ENCODE assay signal across 13 cellular contexts in genomic region chr3:45599984-45600650, GRCh38. TPM values are rescaled to one million over a fixed set of nuclear protein-coding genes. Genes with fewer than 3 reads are reported as not detected.
DNase-seq lines count a peak whose midpoint lies in the region; ATAC-seq, FAIRE-seq and TF ChIP-seq lines count a peak whose summit lies in the region.
"Had no signal": no experiment of that assay in that cellular context is flagged by ENCODE, and none has a peak within 500 bp of the region (broad histone marks: within the 10 kb centered on the region; RNA-seq: fewer than 3 reads in every experiment).

No MANE protein-coding gene starts in this region.

- no peaks in the 10 kb centered on the region for H3K27me3 Mint-ChIP-seq in astrocyte (ENCODE audit: low read depth, unreplicated experiment)
- no peaks in the 10 kb centered on the region for H3K27me3 Mint-ChIP-seq in naive thymus-derived CD4-positive, alpha-beta T cell

- in situ Hi-C loops in ACHN (cut with HindIII; ENCODE audit: low pct_ligation_motif_present, low pct_unique_long_range_greater_than_20kb, low sequenced_read_pairs): no loop called here

- H3K9me3 ChIP-seq in astrocyte (ENCODE audit: insufficient read depth, low read depth, low read length): no peaks in the 10 kb centered on the region
- no peaks in the 10 kb centered on the region for H3K9me3 ChIP-seq in naive thymus-derived CD4-positive, alpha-beta T cell (ENCODE audit: control insufficient read depth in 2 of 3, low read length in 3 of 3)
- H3K9me3 ChIP-seq in smooth muscle cell (replicated peaks; ENCODE audit: low read depth): no peaks in the 10 kb centered on the region

- peak overlapping the region; percentile 50 for H3K4me3 Mint-ChIP-seq in astrocyte (ENCODE audit: unreplicated experiment)
- peak overlapping the region in 9 of 10 donors; percentile 28 to 89 (median 68) for H3K4me3 Mint-ChIP-seq in naive thymus-derived CD4-positive, alpha-beta T cell

- H2AFZ ChIP-seq in astrocyte (ENCODE audit: low read depth, low read length) (no peak overlapping the region), smooth muscle cell (ENCODE audit: low read depth) (no peak overlapping the region)

- FAIRE-seq in astrocyte (lab: Jason Lieb, UNC): no peak

- H3K4me2 ChIP-seq in astrocyte (ENCODE audit: low read length) (no peak overlapping the region), smooth muscle cell (no peak overlapping the region)

- TF ChIP-seq CTCF in astrocyte (IDR thresholded peaks at IDR 0.05; ENCODE audit: insufficient read depth, low read depth, low read length) (no peak), smooth muscle cell (IDR thresholded peaks at IDR 0.05; ENCODE audit: borderline replicate concordance, insufficient read depth, poor library complexity, severe bottlenecking) (no peak)

- peaks cover 27% of the 10 kb centered on the region for H3K4me1 Mint-ChIP-seq in astrocyte (ENCODE audit: low read depth, unreplicated experiment)
- H3K4me1 Mint-ChIP-seq in naive thymus-derived CD4-positive, alpha-beta T cell: peaks cover 52 to 76% (median 61%) of the 10 kb centered on the region in 7 donors

- H3K4me1 ChIP-seq in astrocyte (ENCODE audit: insufficient read depth, low read length) (peaks cover 27% of the 10 kb centered on the region), smooth muscle cell (ENCODE audit: low read depth) (peaks cover 8% of the 10 kb centered on the region)
- H3K4me1 ChIP-seq in naive thymus-derived CD4-positive, alpha-beta T cell (ENCODE audit: control insufficient read depth in 2 of 2, insufficient read depth in 2 of 2, low read length in 2 of 2): peaks cover 45 to 49% of the 10 kb centered on the region in 2 donors

- H4K20me1 ChIP-seq in astrocyte (ENCODE audit: insufficient read depth, low read length) (peaks cover 91% of the 10 kb centered on the region), smooth muscle cell (ENCODE audit: low read depth) (peaks cover 74% of the 10 kb centered on the region)

- H3K36me3 Mint-ChIP-seq in astrocyte (ENCODE audit: low read depth, unreplicated experiment): peaks cover 27% of the 10 kb centered on the region
- H3K36me3 Mint-ChIP-seq in naive thymus-derived CD4-positive, alpha-beta T cell: peaks cover 10 to 36% (median 15%) of the 10 kb centered on the region in 5 donors

- intact Hi-C loops in naive thymus-derived CD4-positive, alpha-beta T cell (cut with micrococcal nuclease): loop anchor here in 1 of 2 donors (10.0 kb wide), 2 partner anchors 395 to 475 kb away; partner anchors contain the start of gene FYCO1

- no peaks in the 10 kb centered on the region for H3K27me3 ChIP-seq in astrocyte (ENCODE audit: insufficient read depth, low read length)
- no peaks in the 10 kb centered on the region for H3K27me3 ChIP-seq in naive thymus-derived CD4-positive, alpha-beta T cell (ENCODE audit: control insufficient read depth in 2 of 2, insufficient read depth in 2 of 2, low read length in 2 of 2)
- H3K27me3 ChIP-seq in smooth muscle cell (ENCODE audit: low read depth): no peaks in the 10 kb centered on the region

- H3K79me2 ChIP-seq in astrocyte (ENCODE audit: insufficient read depth, low read length): peaks cover 92% of the 10 kb centered on the region
- H3K79me2 ChIP-seq in smooth muscle cell (ENCODE audit: low read depth): peaks cover 30% of the 10 kb centered on the region

- peak; percentile 20 for DNase-seq in ACHN
- DNase-seq in DMS53 (lab: John Stamatoyannopoulos, UW): peak; percentile 68
- no peak for DNase-seq in astrocyte (ENCODE audit: low read depth)
- DNase-seq in naive thymus-derived CD4-positive, alpha-beta T cell: no peak
- no peak for DNase-seq in NCI-H69 (lab: John Stamatoyannopoulos, UW)
- no peak for DNase-seq in activated gamma-delta T cell (lab: John Stamatoyannopoulos, UW)
- no peak for DNase-seq in smooth muscle cell (lab: John Stamatoyannopoulos, UW; ENCODE audit: unreplicated experiment)
- DNase-seq: DMS153, NCI-H187, WERI-Rb-1 had no signal

- H3K9ac ChIP-seq in astrocyte (ENCODE audit: low read length) (no peak overlapping the region), smooth muscle cell (ENCODE audit: low read depth) (no peak overlapping the region)

- no peak overlapping the region for H3K4me3 ChIP-seq in astrocyte (ENCODE audit: insufficient read depth, low read depth, low read length)
- H3K4me3 ChIP-seq in naive thymus-derived CD4-positive, alpha-beta T cell (ENCODE audit: low read length): no peak overlapping the region
- H3K4me3 ChIP-seq in smooth muscle cell: no peak overlapping the region

- WGBS in smooth muscle cell (ENCODE audit: low lambda C conversion rate): 96% methylated on average over 7 of the region's 7 CpGs

- H3K27ac Mint-ChIP-seq in astrocyte (ENCODE audit: unreplicated experiment): no peak overlapping the region
- H3K27ac Mint-ChIP-seq in naive thymus-derived CD4-positive, alpha-beta T cell: peak overlapping the region in 6 of 9 donors; percentile 14 to 79 (median 54)

- CTCF ChIA-PET in naive thymus-derived CD4-positive, alpha-beta T cell (lab: Charles Lee): interaction anchor here (1.1 kb wide), 1 partner anchor 57 kb away, joined by 5 read pairs; no protein-coding TSS in a partner anchor

- H3F3A ChIP-seq in smooth muscle cell (ENCODE audit: low read depth): no peaks in the 10 kb centered on the region

- H3K9me3 Mint-ChIP-seq in astrocyte (ENCODE audit: unreplicated experiment): no peaks in the 10 kb centered on the region
- H3K9me3 Mint-ChIP-seq in naive thymus-derived CD4-positive, alpha-beta T cell: no peaks in the 10 kb centered on the region

- POLR2A ChIA-PET in naive thymus-derived CD4-positive, alpha-beta T cell (lab: Charles Lee): no interaction called here

- no peak overlapping the region for H3K27ac ChIP-seq in astrocyte (ENCODE audit: low read depth, low read length)
- no peak overlapping the region for H3K27ac ChIP-seq in naive thymus-derived CD4-positive, alpha-beta T cell (ENCODE audit: low read depth, low read length)
- no peak overlapping the region for H3K27ac ChIP-seq in smooth muscle cell (ENCODE audit: low read depth)
- H3K27ac ChIP-seq: HL-60, WERI-Rb-1 had no signal

- peaks cover 6% of the 10 kb centered on the region for H3K36me3 ChIP-seq in astrocyte (ENCODE audit: insufficient read depth, low read length)
- no peaks in the 10 kb centered on the region for H3K36me3 ChIP-seq in naive thymus-derived CD4-positive, alpha-beta T cell (ENCODE audit: control insufficient read depth in 2 of 3, insufficient read depth in 3 of 3, low read length in 3 of 3)
- no peaks in the 10 kb centered on the region for H3K36me3 ChIP-seq in smooth muscle cell (ENCODE audit: low read depth)

- ATAC-seq in naive thymus-derived CD4-positive, alpha-beta T cell: no peak
- ATAC-seq in GM21390 (IDR thresholded peaks at IDR 0.05; ENCODE audit: unreplicated experiment): no peak
- ATAC-seq: HCT116 had no signal

RNA-seq across cellular contexts. Expression of gene LIMD1, which starts 5.6 kb away (rescaled TPM):
- total RNA-seq in astrocyte: 27.2 and 28.4 TPM in 2 replicates
- total RNA-seq in naive thymus-derived CD4-positive, alpha-beta T cell: 10 to 100 TPM; 26.0 to 49.3 (median 28.6) TPM
- polyA plus RNA-seq in naive thymus-derived CD4-positive, alpha-beta T cell: 1 to 10 TPM; 5.9 to 6.1 TPM
- total RNA-seq in smooth muscle cell: 3.8 and 4.6 TPM in 2 replicates
- 3.6 and 4.2 TPM in 2 replicates for polyA plus RNA-seq in smooth muscle cell

Comparison
In these comparisons a context has a peak if more than half of its experiments do, and no peak if none do; other contexts are left out.
1. DNase-seq: peak in ACHN (single experiment) and DMS53 (single experiment); none in astrocyte (single experiment), naive thymus-derived CD4-positive, alpha-beta T cell (0 of 9), NCI-H69 (single experiment), activated gamma-delta T cell (single experiment) and smooth muscle cell (single experiment).